In genomic region chr10:80077869-80078447, GRCh38 we compare ENCODE assay signal across 8 cellular contexts. TPM values are rescaled to one million over a fixed set of nuclear protein-coding genes. Genes with fewer than 3 reads are reported as not detected.
A peak's percentile ranks its signal among the peaks of the same experiment; 100 is the strongest.
DNase-seq lines count a peak whose midpoint lies in the region; ATAC-seq, FAIRE-seq and TF ChIP-seq lines count a peak whose summit lies in the region.

No MANE protein-coding gene starts in this region.

- H3K4me3 ChIP-seq in lower leg skin (ENCODE audit: low read depth, poor library complexity, severe bottlenecking) = peak overlapping the region; percentile 64
- H3K4me3 ChIP-seq in upper lobe of left lung = peak overlapping the region; percentile 60 to 86 (median 76)

- H3K9me3 Mint-ChIP-seq in activated naive CD4-positive, alpha-beta T cell treated with anti-CD3 and anti-CD28 coated beads, Interleukin-2, amount 50 U/mL, for 24 hours = no peaks in the 10 kb centered on the region

- FAIRE-seq in H54 (lab: Jason Lieb, UNC) = no peak

- H3K36me3 Mint-ChIP-seq in activated naive CD4-positive, alpha-beta T cell treated with anti-CD3 and anti-CD28 coated beads, Interleukin-2, amount 50 U/mL, for 24 hours = peaks cover 4% of the 10 kb centered on the region

- no peak for TF ChIP-seq CTCF in lower leg skin (IDR thresholded peaks at IDR 0.05)
- TF ChIP-seq CTCF in upper lobe of left lung (IDR thresholded peaks at IDR 0.05) = no peak

- intact Hi-C loops in lower leg skin (cut with DNase I; ENCODE audit: low total_unique reads) = no loop called here

- no peak for TF ChIP-seq EP300 in upper lobe of left lung (IDR thresholded peaks at IDR 0.05)

- H3K9me3 ChIP-seq in upper lobe of left lung = no peaks in the 10 kb centered on the region

- no peak for DNase-seq in activated naive CD4-positive, alpha-beta T cell treated with Interleukin-2 at 50 U/mL for 16 hours
- DNase-seq in lower leg skin (ENCODE audit: low spot score in 2 of 2) = no peak
- DNase-seq in upper lobe of left lung = no peak
- no peak for DNase-seq in H54 (ENCODE audit: insufficient read length, low spot score)
- DNase-seq in NCI-H2227 treated with DMSO at 0.1 percent for 48 hours (lab: John Stamatoyannopoulos, UW) = no peak
- no peak for DNase-seq in NCI-H187 treated with DMSO at 0.1 percent for 48 hours (lab: John Stamatoyannopoulos, UW)

- TF ChIP-seq POLR2A in lower leg skin (IDR thresholded peaks at IDR 0.05) = no peak
- TF ChIP-seq POLR2A in upper lobe of left lung (IDR thresholded peaks at IDR 0.05) = no peak
- no peak for TF ChIP-seq POLR2A in H54 (IDR thresholded peaks at IDR 0.05; ENCODE audit: low read depth, low read length)

- H3K27ac ChIP-seq in angular gyrus (ENCODE audit: low read depth, low read length) (peak overlapping the region; percentile 92), upper lobe of left lung (peak overlapping the region; percentile 86 to 98 (median 92))

- peaks cover 14 to 20% (median 16%) of the 10 kb centered on the region in 4 donors for H3K4me1 ChIP-seq in upper lobe of left lung

- H3K4me3 Mint-ChIP-seq in activated naive CD4-positive, alpha-beta T cell treated with anti-CD3 and anti-CD28 coated beads, Interleukin-2, amount 50 U/mL, for 24 hours = peak overlapping the region; percentile 99

- peak in 1 of 2 donors; percentile 1 for ATAC-seq in upper lobe of left lung (ENCODE audit: low FRiP score in 2 of 2)

- H3K27ac Mint-ChIP-seq in activated naive CD4-positive, alpha-beta T cell treated with anti-CD3 and anti-CD28 coated beads, Interleukin-2, amount 50 U/mL, for 24 hours = peak overlapping the region; percentile 99

- no peaks in the 10 kb centered on the region for H3K27me3 ChIP-seq in upper lobe of left lung

- 35 to 44% methylated on average over 14 of the region's 14 CpGs for WGBS in lower leg skin, 2 donors
- WGBS in upper lobe of left lung, 2 donors = 39 to 65% methylated on average over 9 to 14 of the region's 14 CpGs

- H3K4me1 Mint-ChIP-seq in activated naive CD4-positive, alpha-beta T cell treated with anti-CD3 and anti-CD28 coated beads, Interleukin-2, amount 50 U/mL, for 24 hours = peaks cover 33% of the 10 kb centered on the region

- no peaks in the 10 kb centered on the region for H3K27me3 Mint-ChIP-seq in activated naive CD4-positive, alpha-beta T cell treated with anti-CD3 and anti-CD28 coated beads, Interleukin-2, amount 50 U/mL, for 24 hours

- peaks cover 0 to 8% (median 3%) of the 10 kb centered on the region in 4 donors for H3K36me3 ChIP-seq in upper lobe of left lung

RNA-seq across cellular contexts. Expression of gene TMEM254, which starts 0.5 kb away (rescaled TPM):
- total RNA-seq in lower leg skin = 10 to 100 TPM; 30.9 to 74.4 (median 48.6) TPM
- 10 to 100 TPM in 4 of 6 donors, 1 to 10 TPM in 2; 5.7 to 22.4 (median 16.0) TPM for total RNA-seq in upper lobe of left lung

RNA-seq across cellular contexts. Expression of gene PLAC9, which starts 54.6 kb away (rescaled TPM):
- 10 to 100 TPM in 1 of 4 donors, 1 to 10 TPM in 3; 1.3 to 17.4 (median 8.5) TPM for total RNA-seq in lower leg skin
- 10 to 100 TPM in 3 of 6 donors, 1 to 10 TPM in 1, not detected in 2; 7.9 to 82.9 (median 26.5) TPM for total RNA-seq in upper lobe of left lung
